In the genomic region with DNA sequence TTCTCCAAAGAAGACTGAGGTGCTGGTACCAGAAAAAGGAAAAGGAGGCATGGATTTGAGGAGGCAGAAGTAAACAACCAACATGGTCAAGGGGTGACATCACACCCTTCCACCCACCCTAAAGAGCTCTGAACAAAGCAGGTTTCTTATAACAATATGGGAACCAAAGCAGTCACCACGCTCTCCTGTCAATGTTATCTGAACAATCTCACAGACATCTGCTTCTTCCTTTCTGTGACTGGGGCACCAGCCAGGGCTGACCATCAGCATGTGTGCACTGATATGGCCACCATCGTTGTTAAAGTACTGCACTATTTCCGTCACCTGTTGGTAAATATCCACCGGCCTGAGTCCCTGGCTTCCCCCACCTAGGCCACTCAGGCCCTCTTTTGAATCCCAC, we compare ENCODE assay signal across 19 cellular contexts.
DNase-seq lines count a peak whose midpoint lies in the region; FAIRE-seq and TF ChIP-seq lines count a peak whose summit lies in the region.
"Had no signal": no experiment of that assay in that cellular context is flagged by ENCODE, and none has a peak within 500 bp of the region (broad histone marks: within the 10 kb centered on the region; RNA-seq: fewer than 3 reads in every experiment).

No MANE protein-coding gene starts in this region.

- H3K27ac ChIP-seq in H1 (ENCODE audit: low read depth, low read length) (no peak overlapping the region), substantia nigra (ENCODE audit: low read depth, low read length, poor library complexity, severe bottlenecking) (no peak overlapping the region)

- H2BK120ac ChIP-seq in H1 (replicated peaks; ENCODE audit: low read depth, low read length) = no peak overlapping the region

- H3K56ac ChIP-seq in H1 (replicated peaks; ENCODE audit: insufficient read length, low read depth, low read length) = no peak overlapping the region

- POLR2A ChIA-PET in H1 (lab: Charles Lee; ENCODE audit: partially characterized antibody) = no interaction called here

- no peak for TF ChIP-seq POLR2A in H1 (IDR thresholded peaks at IDR 0.05; ENCODE audit: control extremely low read depth in 1 of 2, low read depth in 2 of 2, low read length in 2 of 2)

- peaks cover 11% of the 10 kb centered on the region for H3K27me3 Mint-ChIP-seq in type B pancreatic cell
- H3K27me3 Mint-ChIP-seq: CD4-positive, CD25-positive, alpha-beta regulatory T cell had no signal

- H2BK5ac ChIP-seq in H1 (ENCODE audit: low read depth, low read length) = no peak overlapping the region

- no peaks in the 10 kb centered on the region for H3K79me1 ChIP-seq in H1 (ENCODE audit: low read depth, low read length)

- H4K20me1 ChIP-seq in H1 (replicated peaks in 1 of 2; ENCODE audit: control insufficient read depth in 1 of 2, insufficient read depth in 2 of 2, low read length in 2 of 2) = peaks cover 0 to 1% of the 10 kb centered on the region in 2 experiments

- CTCF ChIA-PET in H1 (lab: Charles Lee; ENCODE audit: partially characterized antibody) = interaction anchor here (0.6 to 1.0 kb wide), 2 partner anchors 66 to 484 kb away, joined by 3 read pairs; no protein-coding TSS in a partner anchor

- H3K4me1 Mint-ChIP-seq in type B pancreatic cell (ENCODE audit: unreplicated experiment) = peaks cover 62% of the 10 kb centered on the region

- H3K4me3 ChIP-seq in H1 (ENCODE audit: extremely low read depth in 1 of 4, insufficient read depth in 2 of 4, low read depth in 3 of 4, low read length in 4 of 4) = no peak overlapping the region
- H3K4me3 ChIP-seq: MG63 had no signal

- H3K4me2 ChIP-seq in H1 (ENCODE audit: insufficient read depth in 1 of 2, low read depth in 2 of 2, low read length in 2 of 2) = no peak overlapping the region

- H4K5ac ChIP-seq in H1 (ENCODE audit: insufficient read length, low read depth, low read length) = no peak overlapping the region

- WGBS in H1 (ENCODE audit: extremely low coverage in 1 of 2, insufficient coverage in 1 of 2, insufficient read length in 1 of 2, insufficient replicate concordance in 2 of 2, low coverage in 1 of 2, low lambda C conversion rate in 2 of 2, missing lambda C conversion rate in 1 of 2), 2 experiments = 87% methylated on average over 4 of the region's 4 CpGs; no CpG with 5 or more reads in 1 of the 2 experiments

- in situ Hi-C loops in GM13976 (cut with MboI; ENCODE audit: low sequenced_read_pairs, unreplicated experiment) = no loop called here

- FAIRE-seq in HTR-8/SVneo (lab: Jason Lieb, UNC) (peak; percentile 31), H1 (lab: Jason Lieb, UNC) (no peak)

- 0 out of 2 replicates have a peak overlapping the region, but pooled peaks have one; percentile 95 for H2BK15ac ChIP-seq in H1 (ENCODE audit: low read length)

- H3K18ac ChIP-seq in H1 (ENCODE audit: extremely low read depth, low read length) = no peak overlapping the region

- no peak overlapping the region for H3K4ac ChIP-seq in H1 (replicated peaks; ENCODE audit: insufficient read length, low read depth, low read length)

- 0 out of 2 replicates have a peak overlapping the region, but pooled peaks have one; percentile 47 for H2AK5ac ChIP-seq in H1 (ENCODE audit: low read depth, low read length)

- H3K23me2 ChIP-seq in H1 (ENCODE audit: low read depth, low read length) = no peaks in the 10 kb centered on the region; the same call in 1 of the 2 replicates

- H3K9me3 Mint-ChIP-seq in type B pancreatic cell = no peaks in the 10 kb centered on the region
- H3K9me3 Mint-ChIP-seq: CD4-positive, CD25-positive, alpha-beta regulatory T cell had no signal

- no peaks in the 10 kb centered on the region for H3K9me3 ChIP-seq in H1 (ENCODE audit: insufficient read depth in 2 of 2, low read depth in 1 of 2, low read length in 1 of 2)
- H3K9me3 ChIP-seq: MG63 had no signal

- H2BK20ac ChIP-seq in H1 (ENCODE audit: low read length) = no peak overlapping the region

- no peaks in the 10 kb centered on the region for H3K27me3 ChIP-seq in H1 (replicated peaks in 1 of 4; ENCODE audit: control insufficient read depth in 3 of 4, extremely low read depth in 1 of 4, insufficient read depth in 3 of 4, low read length in 3 of 4)
- H3K27me3 ChIP-seq: MG63 had no signal

- H2BK12ac ChIP-seq in H1 (ENCODE audit: low read depth, low read length) = peak overlapping the region; percentile 39; the same call in 1 of the 2 replicates

- no peak overlapping the region for H2AFZ ChIP-seq in H1 (ENCODE audit: low read length)

- H3K27ac Mint-ChIP-seq in type B pancreatic cell = peak overlapping the region; percentile 3

- no peak overlapping the region for H4K91ac ChIP-seq in H1 (replicated peaks; ENCODE audit: insufficient read length, low read length)

- peaks cover 11 to 19% (median 13%) of the 10 kb centered on the region in 4 experiments for H3K4me1 ChIP-seq in H1 (replicated peaks in 1 of 4; ENCODE audit: control insufficient read depth in 3 of 4, insufficient read depth in 4 of 4, low read length in 3 of 4)

- TF ChIP-seq CTCF in H1 (IDR thresholded peaks at IDR 0.05; ENCODE audit: control extremely low read depth in 1 of 3, insufficient read depth in 1 of 3, low read depth in 1 of 3, low read length in 3 of 3) = no peak
- no peak for TF ChIP-seq CTCF in type B pancreatic cell (conservative IDR thresholded peaks at IDR 0.05)
- no peak for TF ChIP-seq CTCF in GM13976 (IDR thresholded peaks at IDR 0.05; ENCODE audit: borderline replicate concordance, control extremely low read depth, extremely low read depth, insufficient read depth, missing control alignments)

- H3K14ac ChIP-seq in H1 (ENCODE audit: insufficient read length) = no peak overlapping the region

- H3K9ac ChIP-seq in H1 (replicated peaks in 1 of 4; ENCODE audit: extremely low read depth in 1 of 4, low read depth in 3 of 4, low read length in 3 of 4) = no peak overlapping the region

- H3K4me3 Mint-ChIP-seq in type B pancreatic cell = no peak overlapping the region

- TF ChIP-seq EP300 in H1 (IDR thresholded peaks at IDR 0.05; ENCODE audit: borderline replicate concordance in 1 of 2, low read depth in 2 of 2, low read length in 2 of 2) = no peak

- no peaks in the 10 kb centered on the region for H3K36me3 Mint-ChIP-seq in type B pancreatic cell
- H3K36me3 Mint-ChIP-seq: CD4-positive, CD25-positive, alpha-beta regulatory T cell had no signal

- H4K8ac ChIP-seq in H1 (ENCODE audit: extremely low read depth, insufficient read depth, low read length) = no peak overlapping the region

- TF ChIP-seq RAD21 in H1 (IDR thresholded peaks at IDR 0.05 in 1 of 2, conservative IDR thresholded peaks at IDR 0.05 in 1 of 2; ENCODE audit: low read depth in 2 of 2, low read length in 2 of 2) = no peak

- DNase-seq in HTR-8/SVneo (ENCODE audit: insufficient read length, low spot score) (no peak), SK-N-DZ (ENCODE audit: low spot score) (peak; percentile 61), H1 (ENCODE audit: low read depth in 1 of 2, low spot score in 2 of 2) (no peak), type B pancreatic cell (ENCODE audit: extremely low spot score, unreplicated experiment) (no peak), GM13976 (ENCODE audit: low spot score) (no peak), NCI-H1105 (lab: John Stamatoyannopoulos, UW) (no peak), substantia nigra (lab: John Stamatoyannopoulos, UW) (no peak)
- DNase-seq: ACHN; AML-193; CD4-positive, CD25-positive, alpha-beta regulatory T cell; HCEC 1CT; MG63; NCI-H1092; NCI-H1694 treated with DMSO at 0.1 percent for 48 hours; NCI-H2107; NCI-H2227 treated with DMSO at 0.1 percent for 48 hours; NCI-H524; SHP77 treated with DMSO at 0.1 percent for 48 hours; SW 1271 had no signal

- no peaks in the 10 kb centered on the region for H3K36me3 ChIP-seq in H1 (ENCODE audit: control insufficient read depth in 2 of 4, insufficient read depth in 4 of 4, low read length in 3 of 4)
- H3K36me3 ChIP-seq: MG63 had no signal

- H3K79me2 ChIP-seq in H1 (ENCODE audit: control insufficient read depth in 1 of 2, insufficient read depth in 2 of 2, low read length in 2 of 2) = no peaks in the 10 kb centered on the region

- H3K23ac ChIP-seq in H1 (ENCODE audit: insufficient read length) = no peak overlapping the region

TF ChIP-seq in H1, 55 proteins besides CTCF, POLR2A, EP300 and RAD21:
- TF ChIP-seq BCL11A (IDR thresholded peaks at IDR 0.05; ENCODE audit: low read depth in 2 of 2, low read length in 2 of 2) (no peak), RNF2 (IDR thresholded peaks at IDR 0.05; ENCODE audit: borderline replicate concordance, low read depth, low read length, missing control alignments, poor library complexity, severe bottlenecking) (no peak), KDM5A (IDR thresholded peaks at IDR 0.05; ENCODE audit: low read length) (no peak), ATF2 (IDR thresholded peaks at IDR 0.05; ENCODE audit: low read length) (no peak), CHD1 (IDR thresholded peaks at IDR 0.05; ENCODE audit: low read depth, low read length) (no peak), CTBP2 (IDR thresholded peaks at IDR 0.05; ENCODE audit: borderline replicate concordance, insufficient read depth, insufficient read length, low read length) (no peak), NANOG (IDR thresholded peaks at IDR 0.05; ENCODE audit: insufficient read depth, low read depth, low read length, poor library complexity, severe bottlenecking) (no peak), EZH2 (IDR thresholded peaks at IDR 0.05; ENCODE audit: low read depth, low read length, severe bottlenecking) (no peak), ATF3 (IDR thresholded peaks at IDR 0.05; ENCODE audit: insufficient read depth, low read depth, low read length) (no peak)
